Comparison of ENCODE assay signal across 8 cellular contexts in the genomic region with DNA sequence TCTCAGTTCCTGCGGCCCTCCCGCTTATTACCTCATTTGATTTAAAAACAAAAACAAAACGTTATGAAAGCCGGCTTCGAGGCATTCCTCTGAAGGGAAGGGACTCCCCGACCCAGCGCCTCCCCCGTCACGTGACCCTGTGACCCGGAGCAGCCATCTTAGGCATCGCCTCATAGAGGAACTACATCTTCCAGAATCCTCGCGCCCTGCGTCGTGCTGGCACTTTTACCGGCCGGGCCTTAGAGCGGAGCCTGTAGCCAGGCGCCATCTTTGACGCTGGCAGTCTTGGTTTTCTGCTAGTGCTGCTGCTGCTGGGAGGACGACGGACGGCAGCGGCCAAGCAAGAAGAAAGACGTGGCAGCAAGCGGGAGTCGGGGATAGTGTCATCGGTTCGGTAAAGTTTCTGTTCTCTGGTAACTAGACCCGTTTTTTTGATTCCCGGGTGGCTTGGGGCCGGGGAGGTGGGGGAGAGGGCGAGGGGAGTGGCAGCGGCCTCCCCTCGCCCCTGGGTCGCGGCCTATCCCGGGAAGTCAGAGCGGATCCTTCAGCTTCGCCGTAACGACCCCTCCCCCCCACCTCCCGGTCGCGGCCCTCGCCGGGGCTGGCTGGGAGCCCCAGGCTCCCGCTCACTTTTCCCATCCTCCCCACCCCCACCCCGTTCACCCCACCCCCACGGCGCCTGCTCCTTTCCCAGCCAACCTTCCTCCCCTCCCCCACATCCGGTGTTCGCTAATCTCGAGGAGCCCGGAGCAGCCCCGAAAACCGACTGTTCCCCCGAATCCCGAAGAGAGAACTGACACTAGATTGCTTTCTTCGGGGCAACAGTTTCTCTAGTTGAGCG. TPM values are rescaled to one million over a fixed set of nuclear protein-coding genes. Genes with fewer than 3 reads are reported as not detected.
DNase-seq lines count a peak whose midpoint lies in the region; ATAC-seq and TF ChIP-seq lines count a peak whose summit lies in the region.

TSS of gene ZBED6 (plus strand) at position 242 of the 841 bp plus-strand sequence. CDS start 1,900 bp downstream, outside the sequence.
TSS of gene ZC3H11A (plus strand) at position 242 of the 841 bp plus-strand sequence. CDS start 21,448 bp downstream, outside the sequence.

- TF ChIP-seq CTCF in AG04450 (IDR thresholded peaks at IDR 0.05; ENCODE audit: low read depth, low read length) (no peak), activated B cell treated with CpG ODN at 0.5 μM for 24 hours (IDR thresholded peaks at IDR 0.05) (no peak), spleen (IDR thresholded peaks at IDR 0.05 in 8 of 11, conservative IDR thresholded peaks at IDR 0.05 in 3 of 11) (peak in 1 of 11 experiments; percentile 34)

- H3K4me3 Mint-ChIP-seq in activated B cell treated with CpG ODN at 0.5 μM for 24 hours (peak within 1 kb of the TSS; percentile 99), immature natural killer cell (peak within 1 kb of the TSS; percentile 94 to 98 (median 96))

- H3K4me1 Mint-ChIP-seq in activated B cell treated with CpG ODN at 0.5 μM for 24 hours (peaks cover 51% of the 10 kb centered on the region), immature natural killer cell (peaks cover 51 to 58% of the 10 kb centered on the region in 2 donors)

- ATAC-seq in HG03196 (IDR thresholded peaks at IDR 0.05; ENCODE audit: unreplicated experiment): peak; percentile 98
- peak; percentile 97 for ATAC-seq in activated B cell treated with CpG ODN at 0.5 μM for 24 hours (ENCODE audit: low read depth)

- in situ Hi-C loops in GM18951 (cut with MboI; ENCODE audit: low sequenced_read_pairs, unreplicated experiment): no loop called here

- intact Hi-C loops in activated B cell treated with CpG ODN at 0.5 μM for 24 hours (cut with micrococcal nuclease) (loop anchor here (1.0 to 10.0 kb wide), 9 partner anchors 30 to 1327 kb away; partner anchors contain the start of genes ATP2B4, LAX1, MDM4 and RBBP5), spleen (cut with DNase I; ENCODE audit: low total_unique reads) (no loop called here)

- CTCF ChIA-PET in AG04450 (lab: Charles Lee): no interaction called here
- CTCF ChIA-PET in activated B cell treated with CpG ODN at 0.5 μM for 24 hours (lab: Charles Lee): no interaction called here

- H3K27ac ChIP-seq in AG04450 (ENCODE audit: low read depth, low read length): peak within 1 kb of the TSS; percentile 96
- H3K27ac ChIP-seq in caudate nucleus (ENCODE audit: low read depth, low read length): peak within 1 kb of the TSS; percentile 92
- peak within 1 kb of the TSS; percentile 88 to 98 (median 96) for H3K27ac ChIP-seq in spleen

- H3K27me3 ChIP-seq in AG04450 (ENCODE audit: control insufficient read depth, insufficient read depth, low read length) (no peaks in the 10 kb centered on the region), spleen (replicated peaks in 1 of 7) (no peaks in the 10 kb centered on the region)

- peaks cover 45% of the 10 kb centered on the region for H3K36me3 Mint-ChIP-seq in activated B cell treated with CpG ODN at 0.5 μM for 24 hours (ENCODE audit: low read depth)
- H3K36me3 Mint-ChIP-seq in immature natural killer cell: peaks cover 4 to 5% (median 5%) of the 10 kb centered on the region in 3 donors

- H3K4me3 ChIP-seq in AG04450 (ENCODE audit: low read depth, low read length) (peak within 1 kb of the TSS; percentile 71), spleen (peak within 1 kb of the TSS; percentile 51 to 92 (median 80))

- 0 to 1% (median 1%) methylated on average over 44 to 61 of the region's 61 CpGs for WGBS in spleen, 5 donors

- peaks cover 0 to 34% (median 11%) of the 10 kb centered on the region in 6 donors for H3K36me3 ChIP-seq in spleen

- peak; percentile 58 for TF ChIP-seq POLR2A in GM18951 (IDR thresholded peaks at IDR 0.05; ENCODE audit: extremely low read depth, insufficient read depth, insufficient read length)
- peak in 2 of 3 donors; percentile 36 to 47 for TF ChIP-seq POLR2A in spleen (IDR thresholded peaks at IDR 0.05)

- H3K27ac Mint-ChIP-seq in activated B cell treated with CpG ODN at 0.5 μM for 24 hours (peak within 1 kb of the TSS; percentile 95), immature natural killer cell (peak within 1 kb of the TSS; percentile 91 to 99 (median 96))

- H3K27me3 Mint-ChIP-seq in activated B cell treated with CpG ODN at 0.5 μM for 24 hours (no peaks in the 10 kb centered on the region), immature natural killer cell (ENCODE audit: low read depth in 3 of 3) (peaks cover 5 to 11% (median 8%) of the 10 kb centered on the region in 3 donors)

- H3K9me3 Mint-ChIP-seq in activated B cell treated with CpG ODN at 0.5 μM for 24 hours (no peaks in the 10 kb centered on the region), immature natural killer cell (no peaks in the 10 kb centered on the region)

- POLR2A ChIA-PET in AG04450 (lab: Yijun Ruan, JAX) (interaction anchor here (0.6 kb wide), 1 partner anchor 52 kb away, joined by 3 read pairs; no protein-coding TSS in a partner anchor), activated B cell treated with CpG ODN at 0.5 μM for 24 hours (lab: Charles Lee) (no interaction called here)

- H3K9me3 ChIP-seq in AG04450 (ENCODE audit: control insufficient read depth, insufficient read depth, low read length): no peaks in the 10 kb centered on the region
- H3K9me3 ChIP-seq in spleen: no peaks in the 10 kb centered on the region

- peaks cover 37 to 50% (median 49%) of the 10 kb centered on the region in 6 donors for H3K4me1 ChIP-seq in spleen

- DNase-seq in AG04450 (ENCODE audit: low read depth, low spot score) (peak; percentile 96), NCI-H345 (lab: John Stamatoyannopoulos, UW) (peak; percentile 98), activated B cell treated with CpG ODN at 0.5 μM for 24 hours (peak; percentile 90), caudate nucleus (lab: John Stamatoyannopoulos, UW) (peak; percentile 66 to 100 (median 97)), immature natural killer cell (peak; percentile 94 to 97 (median 96)), spleen (peak; percentile 100)

RNA-seq across cellular contexts. Expression of gene ZBED6, which starts in this region (rescaled TPM):
- polyA plus RNA-seq in AG04450 (2011; rRNA removed): 21.9 and 22.7 TPM in 2 replicates
- 44.6 and 54.8 TPM in 2 replicates for polyA minus RNA-seq in AG04450 (2011; rRNA and poly(A)+ RNA removed)
- 26.3 and 31.4 TPM in 2 replicates for total RNA-seq in activated B cell treated with CpG ODN at 0.5 μM for 24 hours
- 1 to 10 TPM in 1 of 3 donors, under 1 TPM in 2; 0.19 to 1.4 (median 0.43) TPM for polyA plus RNA-seq in immature natural killer cell
- 10 to 100 TPM; 22.4 to 49.6 (median 41.4) TPM for total RNA-seq in spleen
- 1 to 10 TPM in 1 of 3 donors, under 1 TPM in 2; 0.17 to 1.4 (median 0.29) TPM for polyA plus RNA-seq in spleen

RNA-seq across cellular contexts. Expression of gene ZC3H11A, which starts in this region (rescaled TPM):
- polyA plus RNA-seq in AG04450 (2011; rRNA removed) (76.1 and 95.4 TPM in 2 replicates), immature natural killer cell (10 to 100 TPM; 23.2 to 50.4 (median 34.4) TPM), spleen (10 to 100 TPM; 45.2 to 61.1 (median 53.8) TPM)
- 94.6 and 106 TPM in 2 replicates for polyA minus RNA-seq in AG04450 (2011; rRNA and poly(A)+ RNA removed)
- total RNA-seq in activated B cell treated with CpG ODN at 0.5 μM for 24 hours (85.6 and 91.6 TPM in 2 replicates), spleen (100 to 1,000 TPM in 3 of 7 donors, 10 to 100 TPM in 4; 79.6 to 218 (median 93.8) TPM)

Comparison
In these comparisons a context has a peak if more than half of its experiments do, and no peak if none do; other contexts are left out.
1. Peak in every context shown above with its lines: DNase-seq, ATAC-seq, H3K4me3 ChIP-seq and H3K27ac ChIP-seq.